ENCODE assay signal across 29 cellular contexts in genomic region chr13:54660277-54660676, GRCh38.
"Had no signal": no experiment of that assay in that cellular context is flagged by ENCODE, and none has a peak within 500 bp of the region (broad histone marks: within the 10 kb centered on the region; RNA-seq: fewer than 3 reads in every experiment).

No MANE protein-coding gene starts in this region.

- FAIRE-seq: astrocyte, bronchial epithelial cell, colon, endothelial cell of umbilical vein had no signal

- H3K4me1 Mint-ChIP-seq: activated CD4-positive, alpha-beta memory T cell treated with anti-CD3 and anti-CD28 coated beads, Interleukin-2, amount 10 ng/mL, durations not matched to agents 7 days and 5 days; activated CD4-positive, alpha-beta T cell treated with anti-CD3 and anti-CD28 coated beads, Interleukin-2, amount 10 ng/mL, durations not matched to agents 7 days and 5 days; activated naive CD4-positive, alpha-beta T cell treated with anti-CD3 and anti-CD28 coated beads, Interleukin-2, amount 10 ng/mL, durations not matched to agents 7 days and 5 days; activated naive CD8-positive, alpha-beta T cell treated with anti-CD3 and anti-CD28 coated beads, Interleukin-2, amount 10 ng/mL, durations not matched to agents 7 days and 5 days; central memory CD8-positive, alpha-beta T cell had no signal

- H3K27ac ChIP-seq: brain microvascular endothelial cell, epithelial cell of prostate, esophagus squamous epithelium, gastroesophageal sphincter had no signal

- H3K36me3 Mint-ChIP-seq: activated naive CD4-positive, alpha-beta T cell treated with anti-CD3 and anti-CD28 coated beads, Interleukin-2, amount 10 ng/mL, durations not matched to agents 7 days and 5 days; activated naive CD8-positive, alpha-beta T cell treated with anti-CD3 and anti-CD28 coated beads, Interleukin-2, amount 10 ng/mL, durations not matched to agents 7 days and 5 days had no signal

- H3K4me3 Mint-ChIP-seq: activated CD4-positive, alpha-beta memory T cell treated with anti-CD3 and anti-CD28 coated beads, Interleukin-2, amount 10 ng/mL, durations not matched to agents 7 days and 5 days; activated CD4-positive, alpha-beta T cell treated with anti-CD3 and anti-CD28 coated beads, Interleukin-2, amount 10 ng/mL, durations not matched to agents 7 days and 5 days; activated naive CD4-positive, alpha-beta T cell treated with anti-CD3 and anti-CD28 coated beads, Interleukin-2, amount 10 ng/mL, durations not matched to agents 7 days and 5 days; activated naive CD8-positive, alpha-beta T cell treated with anti-CD3 and anti-CD28 coated beads, Interleukin-2, amount 10 ng/mL, durations not matched to agents 7 days and 5 days; activated T-cell treated with anti-CD3 and anti-CD28 coated beads, Interleukin-2, amount 50 U/mL, for 24 hours; activated T-cell treated with anti-CD3 and anti-CD28 coated beads, Interleukin-2, amount 50 U/mL, for 72 hours; central memory CD8-positive, alpha-beta T cell; effector memory CD8-positive, alpha-beta T cell had no signal

- H3K9me3 ChIP-seq: gastroesophageal sphincter had no signal

- H3K4me3 ChIP-seq: esophagus squamous epithelium, gastroesophageal sphincter had no signal

- ATAC-seq: activated naive CD4-positive, alpha-beta T cell treated with anti-CD3 and anti-CD28 coated beads, Interleukin-2, amount 50 U/mL, for 72 hours; activated T-cell treated with anti-CD3 and anti-CD28 coated beads, Interleukin-2, amount 50 U/mL, for 72 hours; effector memory CD8-positive, alpha-beta T cell; gastroesophageal sphincter had no signal

- H3K27me3 Mint-ChIP-seq: activated CD4-positive, alpha-beta memory T cell treated with anti-CD3 and anti-CD28 coated beads, Interleukin-2, amount 10 ng/mL, durations not matched to agents 7 days and 5 days; activated CD4-positive, alpha-beta T cell treated with anti-CD3 and anti-CD28 coated beads, Interleukin-2, amount 10 ng/mL, durations not matched to agents 7 days and 5 days; activated naive CD4-positive, alpha-beta T cell treated with anti-CD3 and anti-CD28 coated beads, Interleukin-2, amount 10 ng/mL, durations not matched to agents 7 days and 5 days; activated naive CD8-positive, alpha-beta T cell treated with anti-CD3 and anti-CD28 coated beads, Interleukin-2, amount 10 ng/mL, durations not matched to agents 7 days and 5 days; activated T-cell treated with anti-CD3 and anti-CD28 coated beads, Interleukin-2, amount 50 U/mL, for 24 hours; central memory CD8-positive, alpha-beta T cell; effector memory CD8-positive, alpha-beta T cell had no signal

- H3K27me3 ChIP-seq: brain microvascular endothelial cell, esophagus squamous epithelium, gastroesophageal sphincter had no signal

- H3K27ac Mint-ChIP-seq: activated CD4-positive, alpha-beta memory T cell treated with anti-CD3 and anti-CD28 coated beads, Interleukin-2, amount 10 ng/mL, durations not matched to agents 7 days and 5 days; activated CD4-positive, alpha-beta T cell treated with anti-CD3 and anti-CD28 coated beads, Interleukin-2, amount 10 ng/mL, durations not matched to agents 7 days and 5 days; activated naive CD4-positive, alpha-beta T cell treated with anti-CD3 and anti-CD28 coated beads, Interleukin-2, amount 10 ng/mL, durations not matched to agents 7 days and 5 days; activated naive CD4-positive, alpha-beta T cell treated with anti-CD3 and anti-CD28 coated beads, Interleukin-2, amount 50 U/mL, for 72 hours; activated naive CD8-positive, alpha-beta T cell treated with anti-CD3 and anti-CD28 coated beads, Interleukin-2, amount 10 ng/mL, durations not matched to agents 7 days and 5 days; activated T-cell treated with anti-CD3 and anti-CD28 coated beads, Interleukin-2, amount 50 U/mL, for 24 hours; activated T-cell treated with anti-CD3 and anti-CD28 coated beads, Interleukin-2, amount 50 U/mL, for 72 hours; effector memory CD8-positive, alpha-beta T cell had no signal

- H3K36me3 ChIP-seq: brain microvascular endothelial cell, esophagus squamous epithelium, gastroesophageal sphincter had no signal

- H3K4me1 ChIP-seq: esophagus squamous epithelium, gastroesophageal sphincter had no signal

- DNase-seq: activated CD4-positive, alpha-beta memory T cell treated with anti-CD3 and anti-CD28 coated beads, Interleukin-2, amount 10 ng/mL, durations not matched to agents 7 days and 5 days; activated CD4-positive, alpha-beta T cell treated with anti-CD3 and anti-CD28 coated beads for 1 hour; activated CD4-positive, alpha-beta T cell treated with anti-CD3 and anti-CD28 coated beads for 4 hours; activated CD4-positive, alpha-beta T cell treated with anti-CD3 and anti-CD28 coated beads, Interleukin-2, amount 10 ng/mL, durations not matched to agents 7 days and 5 days; activated CD4-positive, alpha-beta T cell treated with anti-CD3 and anti-CD28 coated beads, Interleukin-2, amount 50 U/mL, for 4 hours; activated CD8-positive, alpha-beta memory T cell treated with anti-CD3 and anti-CD28 coated beads, Interleukin-2, amount 50 U/mL, for 48 hours; activated gamma-delta T cell; activated naive CD4-positive, alpha-beta T cell; activated naive CD4-positive, alpha-beta T cell treated with anti-CD3 and anti-CD28 coated beads, Interleukin-2, amount 10 ng/mL, durations not matched to agents 7 days and 5 days; activated naive CD8-positive, alpha-beta T cell treated with anti-CD3 and anti-CD28 coated beads, Interleukin-2, amount 10 ng/mL, durations not matched to agents 7 days and 5 days; activated T-cell treated with anti-CD3 and anti-CD28 coated beads for 4 hours; activated T-cell treated with anti-CD3 and anti-CD28 coated beads, Interleukin-2, amount 50 U/mL, for 24 hours; activated T-cell treated with anti-CD3 and anti-CD28 coated beads, Interleukin-2, amount 50 U/mL, for 72 hours; brain microvascular endothelial cell; cortex of kidney; dermis blood vessel endothelial cell; effector CD4-positive, alpha-beta T cell; effector memory CD8-positive, alpha-beta T cell; esophagus squamous epithelium; foreskin melanocyte; T-helper 2 cell had no signal
